ENCODE assay signal across 8 cellular contexts in genomic region chr22:18610812-18611507, GRCh38. TPM values are rescaled to one million over a fixed set of nuclear protein-coding genes. Genes with fewer than 3 reads are reported as not detected.
DNase-seq lines count a peak whose midpoint lies in the region; ATAC-seq and TF ChIP-seq lines count a peak whose summit lies in the region.
"Not testable (repeated sequence)": the region's sequence is repeated elsewhere in the genome, so short reads cannot be mapped to it uniquely, and the experiment has no call there.

No MANE protein-coding gene starts in this region.

- H3K4me2 ChIP-seq in OCI-LY3 (ENCODE audit: low read length): 0 out of 2 replicates have a peak overlapping the region, but pooled peaks have one; percentile 24

- peak overlapping the region; percentile 60; the same call in 1 of the 2 replicates for H3K4me3 ChIP-seq in OCI-LY3 (ENCODE audit: low read length)
- H3K4me3 ChIP-seq in heart right ventricle; aorta (ENCODE audit: low read length in 2 of 2): not testable (repeated sequence)

- H3K9me3 ChIP-seq in OCI-LY3 (ENCODE audit: insufficient read depth, low read length); heart right ventricle; aorta (ENCODE audit: control insufficient read depth, low read length): not testable (repeated sequence)

- DNase-seq in heart right ventricle; naive thymus-derived CD8-positive, alpha-beta T cell; aorta: not testable (repeated sequence)

- H3K27ac ChIP-seq in OCI-LY3 (ENCODE audit: low read length); heart right ventricle; aorta (ENCODE audit: low read depth in 1 of 2, low read length in 2 of 2): not testable (repeated sequence)

- H3K4me3 Mint-ChIP-seq in activated T-helper 17 cell treated with anti-CD3 and anti-CD28 coated beads, Interleukin-2, amount 50 U/mL, for 72 hours; naive thymus-derived CD8-positive, alpha-beta T cell: not testable (repeated sequence)

- intact Hi-C loops in heart right ventricle (cut with DNase I); aorta (cut with DNase I): not testable (repeated sequence)

- not testable (repeated sequence) for H3K9me3 Mint-ChIP-seq in activated T-helper 17 cell treated with anti-CD3 and anti-CD28 coated beads, Interleukin-2, amount 50 U/mL, for 72 hours; naive thymus-derived CD8-positive, alpha-beta T cell

- H3K4me1 Mint-ChIP-seq in activated T-helper 17 cell treated with anti-CD3 and anti-CD28 coated beads, Interleukin-2, amount 50 U/mL, for 72 hours; naive thymus-derived CD8-positive, alpha-beta T cell: not testable (repeated sequence)

- H3K27ac Mint-ChIP-seq in activated T-helper 17 cell treated with anti-CD3 and anti-CD28 coated beads, Interleukin-2, amount 50 U/mL, for 72 hours; naive thymus-derived CD8-positive, alpha-beta T cell: not testable (repeated sequence)

- H3K36me3 ChIP-seq in OCI-LY3 (replicated peaks; ENCODE audit: low read depth, low read length); heart right ventricle; aorta (ENCODE audit: control insufficient read depth in 1 of 2, insufficient read depth in 2 of 2, low read length in 1 of 2): not testable (repeated sequence)

- not testable (repeated sequence) for H3K4me1 ChIP-seq in OCI-LY3 (ENCODE audit: low read length); heart right ventricle; aorta (ENCODE audit: control insufficient read depth in 1 of 2, insufficient read depth in 2 of 2, low read length in 2 of 2)

- WGBS in heart right ventricle, 2 donors: no CpG with 5 or more reads among the region's 82 CpGs
- WGBS in aorta, 2 donors: no CpG with 5 or more reads among the region's 82 CpGs

- not testable (repeated sequence) for H4K20me1 ChIP-seq in OCI-LY3 (ENCODE audit: insufficient read depth, low read length)

- H3K27me3 ChIP-seq in OCI-LY3 (ENCODE audit: low read depth, low read length); heart right ventricle; aorta (ENCODE audit: control insufficient read depth in 1 of 2, insufficient read depth in 2 of 2, low read length in 1 of 2): not testable (repeated sequence)

- H3K79me2 ChIP-seq in OCI-LY3 (ENCODE audit: low read length): not testable (repeated sequence)

- not testable (repeated sequence) for TF ChIP-seq CTCF in OCI-LY3 (IDR thresholded peaks at IDR 0.05; ENCODE audit: low read depth, low read length); heart right ventricle (IDR thresholded peaks at IDR 0.05)

- not testable (repeated sequence) for H2AFZ ChIP-seq in OCI-LY3 (ENCODE audit: low read depth, low read length)

- ATAC-seq in GM18907 (IDR thresholded peaks at IDR 0.05; ENCODE audit: unreplicated experiment) (peak; percentile 55), GM21723 (IDR thresholded peaks at IDR 0.05; ENCODE audit: unreplicated experiment) (peak; percentile 71), HG03045 (IDR thresholded peaks at IDR 0.05; ENCODE audit: unreplicated experiment) (peak; percentile 49), heart right ventricle (peak; percentile 79 to 90 (median 84)), aorta (ENCODE audit: low FRiP score) (peak; percentile 75)
- ATAC-seq in activated T-helper 17 cell treated with anti-CD3 and anti-CD28 coated beads, Interleukin-2, amount 50 U/mL, for 72 hours (replicated peaks): peak; percentile 89
- ATAC-seq in naive thymus-derived CD8-positive, alpha-beta T cell: peak; percentile 81 to 83

- POLR2A ChIA-PET in naive thymus-derived CD8-positive, alpha-beta T cell (lab: Charles Lee): not testable (repeated sequence)

- not testable (repeated sequence) for H3K27me3 Mint-ChIP-seq in activated T-helper 17 cell treated with anti-CD3 and anti-CD28 coated beads, Interleukin-2, amount 50 U/mL, for 72 hours; naive thymus-derived CD8-positive, alpha-beta T cell

- H3K36me3 Mint-ChIP-seq in activated T-helper 17 cell treated with anti-CD3 and anti-CD28 coated beads, Interleukin-2, amount 50 U/mL, for 72 hours (ENCODE audit: low read depth); naive thymus-derived CD8-positive, alpha-beta T cell: not testable (repeated sequence)

- H3K9ac ChIP-seq in OCI-LY3 (ENCODE audit: low read length): not testable (repeated sequence)

RNA-seq across cellular contexts. Expression of gene RIMBP3, which starts 0.8 kb away (rescaled TPM):
- total RNA-seq in activated T-helper 17 cell treated with anti-CD3 and anti-CD28 coated beads, Interleukin-2, amount 50 U/mL, for 72 hours: under 1 TPM; 0.16 to 0.73 TPM
- total RNA-seq in heart right ventricle (under 1 TPM in 7 of 10 donors, not detected in 3; 0.05 to 0.39 (median 0.17) TPM), aorta (1 to 10 TPM in 1 of 2 donors, under 1 TPM in 1; 0.06 to 1.7 TPM)
- polyA plus RNA-seq in heart right ventricle (under 1 TPM in 1 of 2 donors, not detected in 1; 0.01 TPM), aorta (under 1 TPM in 1 of 2 donors, not detected in 1; 0.20 TPM)
- 1 to 10 TPM; 6.3 to 7.0 TPM for total RNA-seq in naive thymus-derived CD8-positive, alpha-beta T cell
- 1 to 10 TPM in 2 of 3 donors, under 1 TPM in 1; 0.46 to 2.1 (median 1.0) TPM for polyA plus RNA-seq in naive thymus-derived CD8-positive, alpha-beta T cell
